13 cellular contexts compared by ENCODE assay signal in the genomic region with DNA sequence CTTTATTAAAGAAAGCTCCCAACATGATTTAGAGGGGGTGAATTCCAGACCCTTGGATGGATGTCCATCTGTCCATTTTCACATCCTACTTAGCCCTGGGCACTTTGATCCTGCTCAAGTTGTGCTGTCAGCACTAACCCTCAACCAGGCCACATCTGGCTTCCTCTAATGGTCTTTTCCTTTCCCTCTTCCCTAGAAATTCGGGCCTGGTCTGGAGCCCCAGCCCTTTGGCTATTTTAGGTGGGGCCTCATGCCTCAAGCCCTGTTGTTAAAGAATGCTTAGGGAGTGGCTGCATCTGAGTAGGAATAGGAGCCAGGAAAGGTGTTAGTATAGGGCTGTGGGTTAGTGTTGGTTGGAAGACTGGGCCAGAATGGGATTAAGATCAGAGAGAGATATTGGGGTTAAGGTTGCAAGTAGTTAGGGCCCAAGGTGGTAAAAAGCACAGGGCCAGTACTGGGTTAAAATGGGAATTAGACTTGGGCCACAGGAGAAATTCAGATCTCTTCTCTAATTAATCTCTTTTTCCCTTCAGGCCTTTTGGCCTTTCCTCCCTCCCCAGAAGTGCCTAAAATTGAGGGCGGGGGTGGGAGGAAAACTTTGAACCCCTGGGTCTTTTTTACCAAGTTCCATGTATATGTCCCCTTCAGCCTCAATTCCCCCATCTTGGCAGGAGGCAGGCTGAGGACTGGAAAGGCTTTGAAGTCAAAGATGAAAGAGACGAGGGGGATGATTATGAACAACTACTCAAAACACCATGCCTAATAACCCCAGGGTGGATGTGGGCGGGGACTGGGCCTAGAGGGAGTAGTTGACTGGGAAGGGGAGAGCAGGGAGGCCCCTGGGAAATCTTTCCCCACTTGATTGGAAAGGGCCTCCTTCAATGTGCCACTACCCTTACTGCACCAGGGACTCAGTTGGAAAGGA. TPM values are rescaled to one million over a fixed set of nuclear protein-coding genes. Genes with fewer than 3 reads are reported as not detected.
DNase-seq lines count a peak whose midpoint lies in the region; ATAC-seq and TF ChIP-seq lines count a peak whose summit lies in the region.
"Had no signal": no experiment of that assay in that cellular context is flagged by ENCODE, and none has a peak within 500 bp of the region (broad histone marks: within the 10 kb centered on the region; RNA-seq: fewer than 3 reads in every experiment).

No MANE protein-coding gene starts in this region.

- TF ChIP-seq CTCF in endothelial cell (IDR thresholded peaks at IDR 0.05; ENCODE audit: unreplicated experiment): no peak
- no peak for TF ChIP-seq CTCF in osteoblast (IDR thresholded peaks at IDR 0.05; ENCODE audit: extremely low read depth, low read depth, low read length)

- H3K4me3 ChIP-seq in CD8-positive, alpha-beta memory T cell (ENCODE audit: low read length): no peak overlapping the region
- H3K4me3 ChIP-seq in osteoblast (ENCODE audit: insufficient read depth, low read length) (no peak overlapping the region), GM23248 (no peak overlapping the region)
- H3K4me3 ChIP-seq: mucosa of descending colon, testis had no signal

- H2AFZ ChIP-seq in osteoblast (ENCODE audit: low read length): no peak overlapping the region
- no peak overlapping the region for H2AFZ ChIP-seq in GM23248

- no peaks in the 10 kb centered on the region for H3K27me3 Mint-ChIP-seq in CD8-positive, alpha-beta memory T cell
- peaks cover 21% of the 10 kb centered on the region for H3K27me3 Mint-ChIP-seq in endothelial cell (ENCODE audit: unreplicated experiment)
- H3K27me3 Mint-ChIP-seq: activated CD4-positive, alpha-beta memory T cell treated with anti-CD3 and anti-CD28 coated beads, Interleukin-2, amount 10 ng/mL, durations not matched to agents 7 days and 5 days; activated naive CD8-positive, alpha-beta T cell had no signal

- peaks cover 11% of the 10 kb centered on the region for H3K4me1 ChIP-seq in CD8-positive, alpha-beta memory T cell (ENCODE audit: insufficient read depth, low read length)
- H3K4me1 ChIP-seq in osteoblast (ENCODE audit: insufficient read depth, low read length) (peaks cover 5% of the 10 kb centered on the region), GM23248 (ENCODE audit: insufficient read depth) (peaks cover 2% of the 10 kb centered on the region; the same call in 1 of the 2 replicates)

- no peak for DNase-seq in CD8-positive, alpha-beta memory T cell
- DNase-seq in LoVo (ENCODE audit: low spot score): peak; percentile 58
- DNase-seq in endothelial cell (ENCODE audit: low spot score): no peak
- peak; percentile 69 for DNase-seq in osteoblast (ENCODE audit: insufficient read length, low spot score, missing footprints)
- no peak for DNase-seq in dedifferentiated amniotic fluid mesenchymal stem cell (ENCODE audit: extremely low spot score)
- DNase-seq in NCI-H2029 treated with DMSO at 0.1 percent for 48 hours (lab: John Stamatoyannopoulos, UW): no peak
- DNase-seq in GM23248: no peak
- DNase-seq: activated CD4-positive, alpha-beta memory T cell treated with anti-CD3 and anti-CD28 coated beads, Interleukin-2, amount 10 ng/mL, durations not matched to agents 7 days and 5 days; mucosa of descending colon; testis had no signal

- H3K27ac ChIP-seq in CD8-positive, alpha-beta memory T cell (ENCODE audit: low read depth, low read length): peak overlapping the region; percentile 54
- H3K27ac ChIP-seq in osteoblast (ENCODE audit: low read depth, low read length) (no peak overlapping the region), GM23248 (no peak overlapping the region)
- H3K27ac ChIP-seq: testis had no signal

- H3K36me3 ChIP-seq in CD8-positive, alpha-beta memory T cell (ENCODE audit: insufficient read depth, low read length): no peaks in the 10 kb centered on the region
- H3K36me3 ChIP-seq in osteoblast (ENCODE audit: insufficient read depth, low read length): peaks cover 8% of the 10 kb centered on the region
- H3K36me3 ChIP-seq in GM23248 (ENCODE audit: low read depth): peaks cover 4% of the 10 kb centered on the region; the same call in 1 of the 2 replicates

- H3K9me2 ChIP-seq in GM23248 (ENCODE audit: insufficient read depth): no peaks in the 10 kb centered on the region

- H3K4me1 Mint-ChIP-seq in CD8-positive, alpha-beta memory T cell: peaks cover 8 to 22% (median 12%) of the 10 kb centered on the region in 3 donors
- peaks cover 46% of the 10 kb centered on the region for H3K4me1 Mint-ChIP-seq in endothelial cell (ENCODE audit: unreplicated experiment)

- WGBS in GM23248 (ENCODE audit: low coverage in 1 of 2, low lambda C conversion rate in 2 of 2, missing lambda C conversion rate in 2 of 2), 2 experiments: 73% methylated on average over 4 of the region's 4 CpGs

- H3K9ac ChIP-seq in GM23248: no peak overlapping the region

- POLR2A ChIA-PET in CD8-positive, alpha-beta memory T cell (lab: Charles Lee): interaction anchor here (0.6 kb wide), 2 partner anchors 9 to 82 kb away, joined by 3 to 5 read pairs; no protein-coding TSS in a partner anchor

- no peaks in the 10 kb centered on the region for H3K9me3 Mint-ChIP-seq in CD8-positive, alpha-beta memory T cell
- H3K9me3 Mint-ChIP-seq in endothelial cell (ENCODE audit: unreplicated experiment): no peaks in the 10 kb centered on the region
- H3K9me3 Mint-ChIP-seq: activated CD4-positive, alpha-beta memory T cell treated with anti-CD3 and anti-CD28 coated beads, Interleukin-2, amount 10 ng/mL, durations not matched to agents 7 days and 5 days had no signal

- no peak for ATAC-seq in GM18868 (IDR thresholded peaks at IDR 0.05; ENCODE audit: unreplicated experiment)
- ATAC-seq: mucosa of descending colon, sciatic nerve had no signal

- H3K9me3 ChIP-seq in CD8-positive, alpha-beta memory T cell (ENCODE audit: low read length): no peaks in the 10 kb centered on the region
- H3K9me3 ChIP-seq in osteoblast (ENCODE audit: low read depth, low read length) (no peaks in the 10 kb centered on the region), GM23248 (ENCODE audit: low read depth) (no peaks in the 10 kb centered on the region)
- H3K9me3 ChIP-seq: mucosa of descending colon, testis had no signal

- H3K36me3 Mint-ChIP-seq in CD8-positive, alpha-beta memory T cell: peaks cover 0 to 6% (median 1%) of the 10 kb centered on the region in 3 donors
- peaks cover 6% of the 10 kb centered on the region for H3K36me3 Mint-ChIP-seq in endothelial cell (ENCODE audit: low read depth, unreplicated experiment)
- H3K36me3 Mint-ChIP-seq: activated naive CD8-positive, alpha-beta T cell had no signal

- no peak overlapping the region for H3K4me2 ChIP-seq in osteoblast (ENCODE audit: insufficient read depth, low read length)
- H3K4me2 ChIP-seq in GM23248 (ENCODE audit: unreplicated experiment): no peak overlapping the region

- in situ Hi-C loops in GM23248 (cut with MboI): no loop called here

- H3K27ac Mint-ChIP-seq in CD8-positive, alpha-beta memory T cell: peak overlapping the region in 4 of 8 donors; percentile 7 to 77 (median 42)
- peak overlapping the region; percentile 20 for H3K27ac Mint-ChIP-seq in endothelial cell (ENCODE audit: unreplicated experiment)
- H3K27ac Mint-ChIP-seq: activated CD4-positive, alpha-beta memory T cell treated with anti-CD3 and anti-CD28 coated beads, Interleukin-2, amount 10 ng/mL, durations not matched to agents 7 days and 5 days; activated naive CD8-positive, alpha-beta T cell had no signal

- H4K20me1 ChIP-seq in osteoblast (ENCODE audit: insufficient read depth, low read length) (peaks cover 4% of the 10 kb centered on the region), GM23248 (ENCODE audit: insufficient read depth) (no peaks in the 10 kb centered on the region)

- CTCF ChIA-PET in CD8-positive, alpha-beta memory T cell (lab: Charles Lee): interaction anchor here (0.8 to 2.0 kb wide), 4 partner anchors 9 to 51 kb away, joined by 3 to 8 read pairs (median 6); no protein-coding TSS in a partner anchor

- no peaks in the 10 kb centered on the region for H3K79me2 ChIP-seq in osteoblast (ENCODE audit: insufficient read depth, low read length)
- H3K79me2 ChIP-seq in GM23248 (ENCODE audit: insufficient read depth): no peaks in the 10 kb centered on the region

- peak overlapping the region in 1 of 7 donors; percentile 3 for H3K4me3 Mint-ChIP-seq in CD8-positive, alpha-beta memory T cell
- no peak overlapping the region for H3K4me3 Mint-ChIP-seq in endothelial cell (ENCODE audit: unreplicated experiment)
- H3K4me3 Mint-ChIP-seq: activated CD4-positive, alpha-beta memory T cell treated with anti-CD3 and anti-CD28 coated beads, Interleukin-2, amount 10 ng/mL, durations not matched to agents 7 days and 5 days; activated naive CD8-positive, alpha-beta T cell had no signal

- H3F3A ChIP-seq in GM23248 (ENCODE audit: insufficient read depth): peaks cover 41% of the 10 kb centered on the region; the same call in 1 of the 2 replicates

- H3K27me3 ChIP-seq in CD8-positive, alpha-beta memory T cell (ENCODE audit: insufficient read depth, low read length, poor library complexity, severe bottlenecking): no peaks in the 10 kb centered on the region
- H3K27me3 ChIP-seq in osteoblast (ENCODE audit: insufficient read depth, low read length) (no peaks in the 10 kb centered on the region), GM23248 (replicated peaks; ENCODE audit: insufficient read depth) (no peaks in the 10 kb centered on the region)
- H3K27me3 ChIP-seq: testis had no signal

RNA-seq across cellular contexts. Expression of a gene that starts 3.9 kb away (rescaled TPM):
- total RNA-seq in CD8-positive, alpha-beta memory T cell: under 1 TPM; 0.77 to 0.78 TPM
- polyA plus RNA-seq in CD8-positive, alpha-beta memory T cell: not detected
- total RNA-seq in endothelial cell (ENCODE audit: unreplicated experiment) (15.6 TPM), osteoblast (0.72 and 0.88 TPM in 2 replicates)
- 1.6 and 1.8 TPM in 2 replicates for total RNA-seq in GM23248 (2014; rRNA removed; shearing (Covaris generic))
- polyA plus RNA-seq in GM23248 (2016; fragmentation: Nextera tagmentation; extraction: Ambion mirVana): 2.9 and 3.1 TPM in 2 replicates

RNA-seq across cellular contexts. Expression of a gene that starts 24.2 kb away (rescaled TPM):
- under 1 TPM; 0.15 to 0.16 TPM for total RNA-seq in CD8-positive, alpha-beta memory T cell
- polyA plus RNA-seq in CD8-positive, alpha-beta memory T cell: not detected
- total RNA-seq in endothelial cell (ENCODE audit: unreplicated experiment) (0.41 TPM), osteoblast (0.36 TPM in 1 of 2 replicates, not detected in the other)
- total RNA-seq in GM23248 (2014; rRNA removed; shearing (Covaris generic)): not detected in 2 replicates
- not detected in 2 replicates for polyA plus RNA-seq in GM23248 (2016; fragmentation: Nextera tagmentation; extraction: Ambion mirVana)

RNA-seq across cellular contexts. Expression of a gene that starts 30.6 kb away (rescaled TPM):
- 10 to 100 TPM; 23.2 to 25.7 TPM for total RNA-seq in CD8-positive, alpha-beta memory T cell
- 50.6 TPM for polyA plus RNA-seq in CD8-positive, alpha-beta memory T cell
- 688 TPM for total RNA-seq in endothelial cell (ENCODE audit: unreplicated experiment)
- total RNA-seq in osteoblast: 336 and 401 TPM in 2 replicates
- 496 and 541 TPM in 2 replicates for total RNA-seq in GM23248 (2014; rRNA removed; shearing (Covaris generic))
- 402 and 416 TPM in 2 replicates for polyA plus RNA-seq in GM23248 (2016; fragmentation: Nextera tagmentation; extraction: Ambion mirVana)

Comparison
In these comparisons a context has a peak if more than half of its experiments do, and no peak if none do; other contexts are left out.
1. DNase-seq: peak in LoVo (single experiment) and osteoblast (single experiment); none in CD8-positive, alpha-beta memory T cell (0 of 5), endothelial cell (single experiment), dedifferentiated amniotic fluid mesenchymal stem cell (single experiment), NCI-H2029 treated with DMSO at 0.1 percent for 48 hours (single experiment) and GM23248 (single experiment).
2. RNA of a gene that starts 30.6 kb away (total RNA-seq): 688 TPM in endothelial cell (single experiment), 496 to 541 TPM in GM23248 and 336 to 401 TPM in osteoblast; 23.2 to 25.7 TPM in CD8-positive, alpha-beta memory T cell; every median in the first group is over 10 times any median in the second.